19 cellular contexts compared by ENCODE assay signal in the genomic region with DNA sequence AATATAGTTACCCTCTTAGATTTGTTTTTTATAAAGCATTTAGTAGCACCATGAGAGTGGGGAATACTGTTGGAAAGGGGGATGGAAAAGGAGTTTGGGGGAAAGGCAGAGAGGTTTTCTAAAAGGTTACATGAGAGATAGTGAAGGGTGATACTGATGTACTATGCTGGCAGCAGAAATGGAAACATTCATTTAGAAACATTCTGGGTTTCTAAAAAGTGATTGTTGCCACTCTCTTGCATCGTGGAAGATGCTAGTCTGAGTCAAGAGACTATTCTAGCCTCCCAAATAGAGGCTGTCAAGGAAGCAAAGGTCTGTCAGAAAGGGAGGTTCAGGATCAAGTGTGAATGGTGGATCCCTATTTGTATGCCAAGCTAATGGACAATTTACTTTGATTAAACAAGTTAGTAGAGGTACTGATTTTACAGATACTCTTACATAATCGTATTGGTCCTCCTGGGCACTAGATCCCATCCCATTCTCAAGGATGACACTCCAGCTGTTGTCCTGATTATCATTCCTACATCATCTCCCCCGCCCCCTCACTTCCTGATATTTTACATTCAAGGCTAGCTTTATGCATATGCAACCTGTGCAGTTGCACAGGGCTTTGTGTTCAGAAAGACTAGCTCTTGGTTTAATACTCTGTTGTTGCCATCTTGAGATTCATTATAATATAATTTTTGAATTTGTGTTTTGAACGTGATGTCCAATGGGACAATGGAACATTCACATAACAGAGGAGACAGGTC. TPM values are rescaled to one million over a fixed set of nuclear protein-coding genes. Genes with fewer than 3 reads are reported as not detected.
DNase-seq lines count a peak whose midpoint lies in the region; ATAC-seq and TF ChIP-seq lines count a peak whose summit lies in the region.
"Had no signal": no experiment of that assay in that cellular context is flagged by ENCODE, and none has a peak within 500 bp of the region (broad histone marks: within the 10 kb centered on the region; RNA-seq: fewer than 3 reads in every experiment).

No MANE protein-coding gene starts in this region.

- no peak overlapping the region for H3K4me3 Mint-ChIP-seq in activated CD4-positive, alpha-beta T cell treated with anti-CD3 and anti-CD28 coated beads for 36 hours
- H3K4me3 Mint-ChIP-seq in activated T-helper 1 cell treated with anti-CD3 and anti-CD28 coated beads, Interleukin-12 subunit alpha, Interleukin-12 subunit beta, Interleukin-2, Interleukin-4 antibody, amounts not matched to agents 30 ng/mL and 10 ng/mL and 1 ng/mL, durations not matched to agents 14 hours and 24 hours and 36 hours: no peak overlapping the region
- H3K4me3 Mint-ChIP-seq: CD4-positive, alpha-beta T cell; CD8-positive, alpha-beta T cell had no signal

- H3K36me3 ChIP-seq in A673 (ENCODE audit: insufficient read depth, low read length, poor library complexity, severe bottlenecking): no peaks in the 10 kb centered on the region
- H3K36me3 ChIP-seq in BE2C: no peaks in the 10 kb centered on the region
- H3K36me3 ChIP-seq: BLaER1 treated with 17β-estradiol and CSF1 and Interleukin-3, amounts not matched to agents 10 nM and 100 nM had no signal

- H3K36me3 Mint-ChIP-seq in activated CD4-positive, alpha-beta T cell treated with anti-CD3 and anti-CD28 coated beads for 36 hours (ENCODE audit: low read depth): peaks cover 5% of the 10 kb centered on the region
- peaks cover 0 to 12% of the 10 kb centered on the region in 2 donors for H3K36me3 Mint-ChIP-seq in activated naive CD4-positive, alpha-beta T cell treated with anti-CD3 and anti-CD28 coated beads, Interleukin-2, amount 50 U/mL, for 72 hours
- no peaks in the 10 kb centered on the region for H3K36me3 Mint-ChIP-seq in activated T-helper 1 cell treated with anti-CD3 and anti-CD28 coated beads, Interleukin-12 subunit alpha, Interleukin-12 subunit beta, Interleukin-2, Interleukin-4 antibody, amounts not matched to agents 30 ng/mL and 10 ng/mL and 1 ng/mL, durations not matched to agents 14 hours and 24 hours and 36 hours (ENCODE audit: low read depth)
- H3K36me3 Mint-ChIP-seq: CD8-positive, alpha-beta T cell had no signal

- peaks cover 25% of the 10 kb centered on the region for H3K4me1 Mint-ChIP-seq in activated CD4-positive, alpha-beta T cell treated with anti-CD3 and anti-CD28 coated beads for 36 hours
- H3K4me1 Mint-ChIP-seq in activated T-helper 1 cell treated with anti-CD3 and anti-CD28 coated beads, Interleukin-12 subunit alpha, Interleukin-12 subunit beta, Interleukin-2, Interleukin-4 antibody, amounts not matched to agents 30 ng/mL and 10 ng/mL and 1 ng/mL, durations not matched to agents 14 hours and 24 hours and 36 hours (ENCODE audit: low read depth): peaks cover 23% of the 10 kb centered on the region

- no peak for TF ChIP-seq CTCF in A673 (conservative IDR thresholded peaks at IDR 0.05; ENCODE audit: low read depth, low read length)
- no peak for TF ChIP-seq CTCF in BE2C (IDR thresholded peaks at IDR 0.05; ENCODE audit: low read depth, low read length)

- peak overlapping the region; percentile 5 for H3K27ac Mint-ChIP-seq in activated CD4-positive, alpha-beta T cell treated with anti-CD3 and anti-CD28 coated beads for 36 hours
- H3K27ac Mint-ChIP-seq in activated naive CD4-positive, alpha-beta T cell treated with anti-CD3 and anti-CD28 coated beads, Interleukin-2, amount 50 U/mL, for 72 hours: peak overlapping the region; percentile 12 to 35
- H3K27ac Mint-ChIP-seq in activated T-helper 1 cell treated with anti-CD3 and anti-CD28 coated beads, Interleukin-12 subunit alpha, Interleukin-12 subunit beta, Interleukin-2, Interleukin-4 antibody, amounts not matched to agents 30 ng/mL and 10 ng/mL and 1 ng/mL, durations not matched to agents 14 hours and 24 hours and 36 hours: peak overlapping the region; percentile 6
- H3K27ac Mint-ChIP-seq: CD4-positive, alpha-beta T cell; CD8-positive, alpha-beta T cell had no signal

- peaks cover 23% of the 10 kb centered on the region for H3K27me3 Mint-ChIP-seq in activated CD4-positive, alpha-beta T cell treated with anti-CD3 and anti-CD28 coated beads for 36 hours
- peaks cover 29% of the 10 kb centered on the region for H3K27me3 Mint-ChIP-seq in activated T-helper 1 cell treated with anti-CD3 and anti-CD28 coated beads, Interleukin-12 subunit alpha, Interleukin-12 subunit beta, Interleukin-2, Interleukin-4 antibody, amounts not matched to agents 30 ng/mL and 10 ng/mL and 1 ng/mL, durations not matched to agents 14 hours and 24 hours and 36 hours (ENCODE audit: insufficient read depth)

- POLR2A ChIA-PET in activated CD4-positive, alpha-beta T cell treated with anti-CD3 and anti-CD28 coated beads for 36 hours (lab: Charles Lee): no interaction called here
- POLR2A ChIA-PET in A673 (lab: Charles Lee; ENCODE audit: low non-redundant PET): no interaction called here

- intact Hi-C loops in activated CD4-positive, alpha-beta T cell treated with anti-CD3 and anti-CD28 coated beads for 36 hours (cut with DNase I, micrococcal nuclease): no loop called here
- intact Hi-C loops in A673 (cut with micrococcal nuclease; ENCODE audit: unreplicated experiment) (no loop called here), left cardiac atrium (cut with DNase I) (no loop called here)
- intact Hi-C loops in activated T-helper 1 cell treated with anti-CD3 and anti-CD28 coated beads, Interleukin-12 subunit alpha, Interleukin-12 subunit beta, Interleukin-2, Interleukin-4 antibody, amounts not matched to agents 30 ng/mL and 10 ng/mL and 1 ng/mL, durations not matched to agents 14 hours and 24 hours and 36 hours (cut with micrococcal nuclease): loop anchor here (1.0 kb wide), 1 partner anchor 11 kb away; no protein-coding TSS in a partner anchor

- no TSS peak for BruUV-seq in A673 (replicated peaks; lab: Mats Ljungman, UMichigan)

- H3K4me1 ChIP-seq in A673 (ENCODE audit: insufficient read depth, low read length, poor library complexity, severe bottlenecking): peaks cover 5% of the 10 kb centered on the region
- no peaks in the 10 kb centered on the region for H3K4me1 ChIP-seq in BE2C
- H3K4me1 ChIP-seq: A549, Caco-2 had no signal

- H3K27ac ChIP-seq in A673 (ENCODE audit: low read depth, low read length, poor library complexity, severe bottlenecking): no peak overlapping the region
- H3K27ac ChIP-seq: 22Rv1; A549; BLaER1 treated with 17β-estradiol and CSF1 and Interleukin-3, amounts not matched to agents 10 nM and 100 nM; C4-2B had no signal

- H3K9me3 ChIP-seq in A673 (ENCODE audit: low read depth, low read length, poor library complexity, severe bottlenecking) (peaks cover 4% of the 10 kb centered on the region), BE2C (no peaks in the 10 kb centered on the region; the same call in 1 of the 2 replicates)
- H3K9me3 ChIP-seq: A549 had no signal

- H3K4me3 ChIP-seq in A673 (ENCODE audit: low read depth, low read length, poor library complexity, severe bottlenecking) (no peak overlapping the region), BE2C (ENCODE audit: low read depth, low read length) (no peak overlapping the region)
- H3K4me3 ChIP-seq: A549; BLaER1 treated with 17β-estradiol and CSF1 and Interleukin-3, amounts not matched to agents 10 nM and 100 nM had no signal

- no peak for ATAC-seq in activated CD4-positive, alpha-beta T cell treated with anti-CD3 and anti-CD28 coated beads for 36 hours
- ATAC-seq in activated naive CD4-positive, alpha-beta T cell treated with anti-CD3 and anti-CD28 coated beads, Interleukin-2, amount 50 U/mL, for 72 hours: no peak
- no peak for ATAC-seq in left cardiac atrium
- ATAC-seq: A549; CD8-positive, alpha-beta T cell had no signal

- no peak for DNase-seq in activated CD4-positive, alpha-beta T cell treated with anti-CD3 and anti-CD28 coated beads for 36 hours
- DNase-seq in activated CD4-positive, alpha-beta T cell treated with anti-CD3 and anti-CD28 coated beads, Interleukin-2, amount 50 U/mL, for 48 hours: no peak
- no peak for DNase-seq in activated naive CD4-positive, alpha-beta T cell treated with anti-CD3 and anti-CD28 coated beads, Interleukin-2, amount 50 U/mL, for 72 hours (ENCODE audit: low spot score in 2 of 2)
- DNase-seq in activated naive CD4-positive, alpha-beta T cell treated with Interleukin-2 at 50 U/mL for 16 hours: no peak
- DNase-seq in A673 (ENCODE audit: low spot score) (peak; percentile 51), BE2C (no peak), left cardiac atrium (no peak)
- no peak for DNase-seq in activated T-helper 1 cell treated with anti-CD3 and anti-CD28 coated beads, Interleukin-12 subunit alpha, Interleukin-12 subunit beta, Interleukin-2, Interleukin-4 antibody, amounts not matched to agents 30 ng/mL and 10 ng/mL and 1 ng/mL, durations not matched to agents 14 hours and 24 hours and 36 hours (ENCODE audit: low spot score)
- DNase-seq: ACHN; Caco-2; Calu3; CD4-positive, alpha-beta T cell; CD8-positive, alpha-beta T cell; DMS79 treated with DMSO at 0.1 percent for 48 hours; GF-D8 had no signal

- peaks cover 7% of the 10 kb centered on the region for H3K9me3 Mint-ChIP-seq in activated CD4-positive, alpha-beta T cell treated with anti-CD3 and anti-CD28 coated beads for 36 hours (ENCODE audit: low read depth)
- peaks cover 10% of the 10 kb centered on the region in 2 donors for H3K9me3 Mint-ChIP-seq in activated naive CD4-positive, alpha-beta T cell treated with anti-CD3 and anti-CD28 coated beads, Interleukin-2, amount 50 U/mL, for 72 hours
- H3K9me3 Mint-ChIP-seq in activated T-helper 1 cell treated with anti-CD3 and anti-CD28 coated beads, Interleukin-12 subunit alpha, Interleukin-12 subunit beta, Interleukin-2, Interleukin-4 antibody, amounts not matched to agents 30 ng/mL and 10 ng/mL and 1 ng/mL, durations not matched to agents 14 hours and 24 hours and 36 hours: peaks cover 16% of the 10 kb centered on the region

- no peaks in the 10 kb centered on the region for H3K27me3 ChIP-seq in A673 (replicated peaks; ENCODE audit: insufficient read depth, low read depth, low read length, poor library complexity)
- peaks cover 3% of the 10 kb centered on the region; the same call in 1 of the 2 replicates for H3K27me3 ChIP-seq in BE2C

- CTCF ChIA-PET in activated CD4-positive, alpha-beta T cell treated with anti-CD3 and anti-CD28 coated beads for 36 hours (lab: Charles Lee): interaction anchor here (0.7 to 2.3 kb wide), 3 partner anchors 10 to 1069 kb away, joined by 5 to 12 read pairs (median 5); no protein-coding TSS in a partner anchor
- CTCF ChIA-PET in A673 (lab: Charles Lee): interaction anchor here (0.6 to 1.7 kb wide), 2 partner anchors 13 to 14 kb away, joined by 4 to 14 read pairs; no protein-coding TSS in a partner anchor

RNA-seq across cellular contexts. Expression of a gene that starts 15.4 kb away (rescaled TPM):
- total RNA-seq in activated CD4-positive, alpha-beta T cell treated with anti-CD3 and anti-CD28 coated beads for 36 hours: 10 to 100 TPM; 21.5 to 24.9 TPM
- 10 to 100 TPM; 20.3 to 28.2 TPM for total RNA-seq in activated naive CD4-positive, alpha-beta T cell treated with anti-CD3 and anti-CD28 coated beads, Interleukin-2, amount 50 U/mL, for 72 hours
- total RNA-seq in A673 (2021): 17.4 and 18.1 TPM in 2 replicates
- total RNA-seq in activated T-helper 1 cell treated with anti-CD3 and anti-CD28 coated beads, Interleukin-12 subunit alpha, Interleukin-12 subunit beta, Interleukin-2, Interleukin-4 antibody, amounts not matched to agents 30 ng/mL and 10 ng/mL and 1 ng/mL, durations not matched to agents 14 hours and 24 hours and 36 hours: 32.6 and 32.9 TPM in 2 replicates
- 65.8 TPM for polyA plus RNA-seq in BE2C (2012; ENCODE audit: insufficient read depth, insufficient read length, low read depth)
- total RNA-seq in left cardiac atrium: 10 to 100 TPM in 1 of 2 donors, 1 to 10 TPM in 1; 8.2 to 10.7 TPM

RNA-seq across cellular contexts. Expression of a gene that starts 43.2 kb away (rescaled TPM):
- 10 to 100 TPM; 63.6 to 86.4 TPM for total RNA-seq in activated CD4-positive, alpha-beta T cell treated with anti-CD3 and anti-CD28 coated beads for 36 hours
- total RNA-seq in activated naive CD4-positive, alpha-beta T cell treated with anti-CD3 and anti-CD28 coated beads, Interleukin-2, amount 50 U/mL, for 72 hours: 10 to 100 TPM; 87.0 to 98.0 TPM
- total RNA-seq in A673 (2021) (55.9 and 58.6 TPM in 2 replicates), left cardiac atrium (10 to 100 TPM; 29.4 to 38.6 TPM)
- total RNA-seq in activated T-helper 1 cell treated with anti-CD3 and anti-CD28 coated beads, Interleukin-12 subunit alpha, Interleukin-12 subunit beta, Interleukin-2, Interleukin-4 antibody, amounts not matched to agents 30 ng/mL and 10 ng/mL and 1 ng/mL, durations not matched to agents 14 hours and 24 hours and 36 hours: 77.6 and 86.8 TPM in 2 replicates
- polyA plus RNA-seq in BE2C (2012; ENCODE audit: insufficient read depth, insufficient read length, low read depth): 59.1 TPM
